3 cellular contexts compared by ENCODE assay signal in genomic region chr22:46817390-46817789, GRCh38.
TF ChIP-seq lines count a peak whose summit lies in the region.

No MANE protein-coding gene starts in this region.

TF ChIP-seq in HEK293, 187 proteins besides CTCF, POLR2A, EP300 and RAD21:
- peak; percentile 91 for TF ChIP-seq ZNF146 (tag by site-specific recombination; IDR thresholded peaks at IDR 0.05)

TF ChIP-seq in K562, 482 proteins besides CTCF, POLR2A, EP300 and RAD21:
- peak; percentile 28 for TF ChIP-seq ZNF146 (CRISPR knock-in tag; IDR thresholded peaks at IDR 0.05; ENCODE audit: unreplicated experiment)

TF ChIP-seq in liver, 16 proteins besides CTCF, POLR2A, EP300 and RAD21:
- TF ChIP-seq RXRA (IDR thresholded peaks at IDR 0.05) (peak in 1 of 2 donors; percentile 13), HNF4A (conservative IDR thresholded peaks at IDR 0.05) (peak in 1 of 2 donors; percentile 11)
TF ChIP-seq in liver: peak in this region for 2; not testable (repeated sequence) for 14.
